Comparison of ENCODE assay signal across 1 cellular context in the genomic region with DNA sequence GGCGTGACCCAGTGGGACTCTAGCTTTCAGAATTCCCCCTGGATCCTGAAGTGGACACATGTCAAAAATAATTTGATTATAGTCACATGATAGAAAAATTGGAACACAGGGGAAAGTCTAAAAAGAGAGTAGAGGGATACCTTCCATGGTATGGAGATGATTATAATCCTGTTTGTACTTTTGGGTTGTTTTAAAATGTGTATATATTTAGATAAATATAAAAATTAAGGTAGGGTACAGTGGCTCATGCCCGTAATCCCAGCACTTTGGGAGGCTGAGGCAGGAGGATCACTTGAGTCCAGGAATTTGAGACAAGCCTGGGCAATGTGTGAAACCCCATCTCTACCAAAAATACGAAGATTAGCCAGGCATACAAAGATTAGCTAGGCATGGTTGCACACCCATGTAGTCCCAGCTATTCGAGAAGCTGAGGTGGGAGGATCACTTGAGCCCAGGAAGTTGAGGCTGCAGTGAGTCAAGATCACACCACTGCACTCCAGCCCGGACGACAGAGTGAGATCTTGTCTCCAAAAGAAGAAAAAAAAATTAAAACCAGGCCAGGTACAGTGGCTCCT.
TF ChIP-seq lines count a peak whose summit lies in the region.

No MANE protein-coding gene starts in this region.

TF ChIP-seq in GM12878, 131 proteins besides CTCF, POLR2A, EP300 and RAD21 (continues in another document):
- TF ChIP-seq ZNF24 (IDR thresholded peaks at IDR 0.05) (no peak), RCOR1 (conservative IDR thresholded peaks at IDR 0.05; ENCODE audit: low read depth, low read length) (no peak), EGR1 (IDR thresholded peaks at IDR 0.05; ENCODE audit: borderline replicate concordance in 1 of 2, low read depth in 2 of 2, low read length in 2 of 2) (no peak), IRF3 (IDR thresholded peaks at IDR 0.05) (no peak), EED (IDR thresholded peaks at IDR 0.05; ENCODE audit: low read depth) (peak; percentile 79), NFIC (IDR thresholded peaks at IDR 0.05; ENCODE audit: low read depth, low read length) (peak; percentile 61; the same call in 1 of the 2 replicates), FOS (IDR thresholded peaks at IDR 0.05; ENCODE audit: borderline replicate concordance, extremely low read depth, insufficient read length) (no peak), POLR2AphosphoS2 (IDR thresholded peaks at IDR 0.05; ENCODE audit: low read depth, low read length) (no peak), IKZF1 (conservative IDR thresholded peaks at IDR 0.05) (peak; percentile 90), DPF2 (IDR thresholded peaks at IDR 0.05) (0 out of 2 replicates have a peak, but pooled peaks have one; percentile 42), SKIL (IDR thresholded peaks at IDR 0.05; ENCODE audit: low read depth, poor library complexity, severe bottlenecking) (no peak), ZSCAN29 (IDR thresholded peaks at IDR 0.05) (no peak), SREBF1 (IDR thresholded peaks at IDR 0.05; ENCODE audit: low read length) (no peak), NFXL1 (IDR thresholded peaks at IDR 0.05; ENCODE audit: borderline replicate concordance) (no peak), YY1 (IDR thresholded peaks at IDR 0.05; ENCODE audit: low read depth, low read length) (no peak), JUNB (IDR thresholded peaks at IDR 0.05) (no peak), MEF2A (IDR thresholded peaks at IDR 0.05; ENCODE audit: insufficient read depth, low read depth, low read length) (peak; percentile 55; the same call in 1 of the 2 replicates), SPI1 (IDR thresholded peaks at IDR 0.05; ENCODE audit: borderline replicate concordance, insufficient read depth, low read depth, low read length) (no peak), YBX1 (IDR thresholded peaks at IDR 0.05) (no peak), JUND (IDR thresholded peaks at IDR 0.05; ENCODE audit: low read depth, low read length) (no peak), NFYA (IDR thresholded peaks at IDR 0.05; ENCODE audit: borderline replicate concordance, low read depth, low read length) (no peak), SMAD5 (IDR thresholded peaks at IDR 0.05; ENCODE audit: low read depth) (no peak), CBX3 (IDR thresholded peaks at IDR 0.05; ENCODE audit: borderline replicate concordance, low read depth) (no peak), ASH2L (IDR thresholded peaks at IDR 0.05; ENCODE audit: borderline replicate concordance, low read depth) (no peak), ZNF384 (IDR thresholded peaks at IDR 0.05; ENCODE audit: borderline replicate concordance, low read depth, low read length) (no peak), TARDBP (IDR thresholded peaks at IDR 0.05; ENCODE audit: borderline replicate concordance) (no peak; the same call in 1 of the 2 replicates), ZZZ3 (IDR thresholded peaks at IDR 0.05; ENCODE audit: control insufficient read depth, insufficient read length, low read depth) (no peak), ZNF687 (IDR thresholded peaks at IDR 0.05) (no peak), RAD51 (IDR thresholded peaks at IDR 0.05) (peak; percentile 66), FOXM1 (IDR thresholded peaks at IDR 0.05; ENCODE audit: low read depth, low read length) (no peak), STAT1 (conservative IDR thresholded peaks at IDR 0.05) (no peak)
- TF ChIP-seq, protein P1, sequence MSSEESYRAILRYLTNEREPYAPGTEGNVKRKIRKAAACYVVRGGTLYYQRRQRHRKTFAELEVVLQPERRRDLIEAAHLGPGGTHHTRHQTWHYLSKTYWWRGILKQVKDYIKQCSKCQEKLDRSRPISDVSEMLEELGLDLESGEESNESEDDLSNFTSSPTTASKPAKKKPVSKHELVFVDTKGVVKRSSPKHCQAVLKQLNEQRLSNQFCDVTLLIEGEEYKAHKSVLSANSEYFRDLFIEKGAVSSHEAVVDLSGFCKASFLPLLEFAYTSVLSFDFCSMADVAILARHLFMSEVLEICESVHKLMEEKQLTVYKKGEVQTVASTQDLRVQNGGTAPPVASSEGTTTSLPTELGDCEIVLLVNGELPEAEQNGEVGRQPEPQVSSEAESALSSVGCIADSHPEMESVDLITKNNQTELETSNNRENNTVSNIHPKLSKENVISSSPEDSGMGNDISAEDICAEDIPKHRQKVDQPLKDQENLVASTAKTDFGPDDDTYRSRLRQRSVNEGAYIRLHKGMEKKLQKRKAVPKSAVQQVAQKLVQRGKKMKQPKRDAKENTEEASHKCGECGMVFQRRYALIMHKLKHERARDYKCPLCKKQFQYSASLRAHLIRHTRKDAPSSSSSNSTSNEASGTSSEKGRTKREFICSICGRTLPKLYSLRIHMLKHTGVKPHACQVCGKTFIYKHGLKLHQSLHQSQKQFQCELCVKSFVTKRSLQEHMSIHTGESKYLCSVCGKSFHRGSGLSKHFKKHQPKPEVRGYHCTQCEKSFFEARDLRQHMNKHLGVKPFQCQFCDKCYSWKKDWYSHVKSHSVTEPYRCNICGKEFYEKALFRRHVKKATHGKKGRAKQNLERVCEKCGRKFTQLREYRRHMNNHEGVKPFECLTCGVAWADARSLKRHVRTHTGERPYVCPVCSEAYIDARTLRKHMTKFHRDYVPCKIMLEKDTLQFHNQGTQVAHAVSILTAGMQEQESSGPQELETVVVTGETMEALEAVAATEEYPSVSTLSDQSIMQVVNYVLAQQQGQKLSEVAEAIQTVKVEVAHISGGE (CRISPR knock-in tag; IDR thresholded peaks at IDR 0.05), result no peak
- TF ChIP-seq, protein P2, sequence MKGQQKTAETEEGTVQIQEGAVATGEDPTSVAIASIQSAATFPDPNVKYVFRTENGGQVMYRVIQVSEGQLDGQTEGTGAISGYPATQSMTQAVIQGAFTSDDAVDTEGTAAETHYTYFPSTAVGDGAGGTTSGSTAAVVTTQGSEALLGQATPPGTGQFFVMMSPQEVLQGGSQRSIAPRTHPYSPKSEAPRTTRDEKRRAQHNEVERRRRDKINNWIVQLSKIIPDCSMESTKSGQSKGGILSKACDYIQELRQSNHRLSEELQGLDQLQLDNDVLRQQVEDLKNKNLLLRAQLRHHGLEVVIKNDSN (IDR thresholded peaks at IDR 0.05; ENCODE audit: borderline replicate concordance, extremely low read length, insufficient read depth, low read depth, low read length), result no peak
- TF ChIP-seq, protein P3, sequence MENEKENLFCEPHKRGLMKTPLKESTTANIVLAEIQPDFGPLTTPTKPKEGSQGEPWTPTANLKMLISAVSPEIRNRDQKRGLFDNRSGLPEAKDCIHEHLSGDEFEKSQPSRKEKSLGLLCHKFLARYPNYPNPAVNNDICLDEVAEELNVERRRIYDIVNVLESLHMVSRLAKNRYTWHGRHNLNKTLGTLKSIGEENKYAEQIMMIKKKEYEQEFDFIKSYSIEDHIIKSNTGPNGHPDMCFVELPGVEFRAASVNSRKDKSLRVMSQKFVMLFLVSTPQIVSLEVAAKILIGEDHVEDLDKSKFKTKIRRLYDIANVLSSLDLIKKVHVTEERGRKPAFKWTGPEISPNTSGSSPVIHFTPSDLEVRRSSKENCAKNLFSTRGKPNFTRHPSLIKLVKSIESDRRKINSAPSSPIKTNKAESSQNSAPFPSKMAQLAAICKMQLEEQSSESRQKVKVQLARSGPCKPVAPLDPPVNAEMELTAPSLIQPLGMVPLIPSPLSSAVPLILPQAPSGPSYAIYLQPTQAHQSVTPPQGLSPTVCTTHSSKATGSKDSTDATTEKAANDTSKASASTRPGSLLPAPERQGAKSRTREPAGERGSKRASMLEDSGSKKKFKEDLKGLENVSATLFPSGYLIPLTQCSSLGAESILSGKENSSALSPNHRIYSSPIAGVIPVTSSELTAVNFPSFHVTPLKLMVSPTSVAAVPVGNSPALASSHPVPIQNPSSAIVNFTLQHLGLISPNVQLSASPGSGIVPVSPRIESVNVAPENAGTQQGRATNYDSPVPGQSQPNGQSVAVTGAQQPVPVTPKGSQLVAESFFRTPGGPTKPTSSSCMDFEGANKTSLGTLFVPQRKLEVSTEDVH (IDR thresholded peaks at IDR 0.05; ENCODE audit: low read depth, partially characterized antibody), result no peak
- TF ChIP-seq, protein P4, sequence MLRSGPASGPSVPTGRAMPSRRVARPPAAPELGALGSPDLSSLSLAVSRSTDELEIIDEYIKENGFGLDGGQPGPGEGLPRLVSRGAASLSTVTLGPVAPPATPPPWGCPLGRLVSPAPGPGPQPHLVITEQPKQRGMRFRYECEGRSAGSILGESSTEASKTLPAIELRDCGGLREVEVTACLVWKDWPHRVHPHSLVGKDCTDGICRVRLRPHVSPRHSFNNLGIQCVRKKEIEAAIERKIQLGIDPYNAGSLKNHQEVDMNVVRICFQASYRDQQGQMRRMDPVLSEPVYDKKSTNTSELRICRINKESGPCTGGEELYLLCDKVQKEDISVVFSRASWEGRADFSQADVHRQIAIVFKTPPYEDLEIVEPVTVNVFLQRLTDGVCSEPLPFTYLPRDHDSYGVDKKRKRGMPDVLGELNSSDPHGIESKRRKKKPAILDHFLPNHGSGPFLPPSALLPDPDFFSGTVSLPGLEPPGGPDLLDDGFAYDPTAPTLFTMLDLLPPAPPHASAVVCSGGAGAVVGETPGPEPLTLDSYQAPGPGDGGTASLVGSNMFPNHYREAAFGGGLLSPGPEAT (IDR thresholded peaks at IDR 0.05; ENCODE audit: low read depth), result peak; percentile 80
- TF ChIP-seq, protein P5, sequence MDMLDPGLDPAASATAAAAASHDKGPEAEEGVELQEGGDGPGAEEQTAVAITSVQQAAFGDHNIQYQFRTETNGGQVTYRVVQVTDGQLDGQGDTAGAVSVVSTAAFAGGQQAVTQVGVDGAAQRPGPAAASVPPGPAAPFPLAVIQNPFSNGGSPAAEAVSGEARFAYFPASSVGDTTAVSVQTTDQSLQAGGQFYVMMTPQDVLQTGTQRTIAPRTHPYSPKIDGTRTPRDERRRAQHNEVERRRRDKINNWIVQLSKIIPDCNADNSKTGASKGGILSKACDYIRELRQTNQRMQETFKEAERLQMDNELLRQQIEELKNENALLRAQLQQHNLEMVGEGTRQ (IDR thresholded peaks at IDR 0.05; ENCODE audit: borderline replicate concordance, low read depth, low read length), result no peak
- TF ChIP-seq, protein P6, sequence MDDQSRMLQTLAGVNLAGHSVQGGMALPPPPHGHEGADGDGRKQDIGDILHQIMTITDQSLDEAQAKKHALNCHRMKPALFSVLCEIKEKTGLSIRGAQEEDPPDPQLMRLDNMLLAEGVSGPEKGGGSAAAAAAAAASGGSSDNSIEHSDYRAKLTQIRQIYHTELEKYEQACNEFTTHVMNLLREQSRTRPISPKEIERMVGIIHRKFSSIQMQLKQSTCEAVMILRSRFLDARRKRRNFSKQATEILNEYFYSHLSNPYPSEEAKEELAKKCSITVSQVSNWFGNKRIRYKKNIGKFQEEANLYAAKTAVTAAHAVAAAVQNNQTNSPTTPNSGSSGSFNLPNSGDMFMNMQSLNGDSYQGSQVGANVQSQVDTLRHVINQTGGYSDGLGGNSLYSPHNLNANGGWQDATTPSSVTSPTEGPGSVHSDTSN (IDR thresholded peaks at IDR 0.05; ENCODE audit: insufficient replicate concordance, low read depth, low read length), result no peak
